ENCODE assay signal across 1 cellular context in the genomic region with DNA sequence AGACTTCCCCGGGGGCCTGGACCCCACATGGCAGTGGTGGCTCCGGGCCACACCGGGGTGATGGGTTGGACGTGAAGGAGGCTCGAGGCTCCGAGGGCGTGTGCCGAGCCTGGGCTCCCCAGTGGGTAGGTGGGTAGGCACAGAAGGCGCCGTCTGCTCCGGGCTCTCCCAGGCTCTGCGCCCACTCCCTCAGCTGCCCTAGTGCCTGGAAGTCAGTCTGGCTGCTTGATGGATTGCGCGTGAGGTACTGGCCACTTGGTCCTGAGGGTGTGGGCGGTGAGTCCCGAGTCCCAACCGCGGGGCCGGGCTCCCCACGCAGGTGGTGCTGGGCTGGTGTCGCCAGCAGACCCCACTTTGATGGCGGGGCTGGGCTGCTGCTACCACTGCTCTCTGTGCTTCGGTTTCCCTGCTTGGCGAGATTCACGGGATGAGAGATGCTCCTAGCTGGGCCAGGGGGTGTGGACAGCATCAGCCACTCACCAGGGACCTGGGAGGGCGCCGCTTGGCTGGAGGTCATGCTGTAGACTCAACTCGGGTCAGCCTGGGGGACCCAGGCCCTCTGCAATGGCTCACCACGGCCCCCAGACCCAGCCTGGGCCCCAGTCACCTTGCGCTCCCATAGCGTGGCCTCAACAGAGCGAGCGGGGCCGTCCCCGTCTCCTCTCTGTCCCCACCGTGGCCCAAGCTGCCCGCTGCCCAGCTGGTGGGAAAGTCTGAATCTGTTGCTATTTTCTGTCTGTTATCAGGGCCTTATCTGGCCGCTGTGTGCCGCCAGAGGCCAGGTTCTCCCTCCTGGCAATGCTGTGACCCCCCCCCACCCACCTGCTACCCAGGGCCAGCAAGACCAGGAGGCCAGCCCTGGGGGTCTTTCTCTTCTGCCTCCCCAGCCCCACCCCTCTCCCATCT.
TF ChIP-seq lines count a peak whose summit lies in the region.

No MANE protein-coding gene starts in this region.

TF ChIP-seq in GM12878, 131 proteins besides CTCF, POLR2A, EP300 and RAD21:
- TF ChIP-seq USF2 (IDR thresholded peaks at IDR 0.05; ENCODE audit: borderline replicate concordance, low read depth, low read length) (no peak), MYC (IDR thresholded peaks at IDR 0.05; ENCODE audit: insufficient read depth, insufficient read length, insufficient replicate concordance, low read length, severe bottlenecking) (no peak), CBFB (IDR thresholded peaks at IDR 0.05; ENCODE audit: low read depth) (no peak), CHD4 (IDR thresholded peaks at IDR 0.05) (no peak), FOXM1 (IDR thresholded peaks at IDR 0.05; ENCODE audit: low read depth, low read length) (no peak)
TF ChIP-seq in GM12878: peak in this region for 0.
